ENCODE assay signal across 8 cellular contexts in the genomic region with DNA sequence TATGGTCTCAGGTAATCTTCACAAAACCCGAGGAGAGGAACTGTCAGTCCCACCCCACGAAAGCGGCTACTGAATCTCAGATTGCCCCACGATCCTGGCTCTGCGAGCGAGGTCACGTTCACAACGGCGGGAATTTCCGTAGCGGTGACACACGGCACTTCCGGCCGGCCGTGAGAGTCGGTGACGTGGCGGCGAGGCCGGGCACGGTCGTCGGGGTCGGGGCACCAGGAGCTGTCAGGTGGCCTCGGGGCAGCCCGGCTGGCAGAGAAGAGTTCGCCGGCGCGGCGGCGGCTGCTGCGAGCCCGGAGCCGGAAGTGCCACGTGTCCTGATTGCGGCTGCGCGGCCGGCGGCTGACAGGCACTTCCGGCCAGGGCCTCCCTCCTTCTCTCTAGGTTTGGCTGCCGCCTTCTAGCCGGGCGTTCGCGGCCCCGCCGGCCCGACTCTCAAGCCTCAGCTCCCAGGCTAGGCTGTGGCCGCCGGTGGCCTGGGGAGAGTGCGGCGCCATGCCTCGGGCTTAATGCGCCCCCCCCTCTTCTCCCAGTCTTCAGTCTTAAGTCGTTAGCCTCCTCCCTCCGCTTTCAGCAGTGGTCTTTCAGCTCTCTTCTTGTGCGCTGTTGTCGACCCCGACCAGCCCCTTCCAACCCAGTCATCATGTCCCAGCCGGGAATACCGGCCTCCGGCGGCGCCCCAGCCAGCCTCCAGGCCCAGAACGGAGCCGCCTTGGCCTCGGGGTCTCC. TPM values are rescaled to one million over a fixed set of nuclear protein-coding genes. Genes with fewer than 3 reads are reported as not detected.
DNase-seq lines count a peak whose midpoint lies in the region; ATAC-seq and TF ChIP-seq lines count a peak whose summit lies in the region.

SEC24A (plus strand) TSS at position 361 of the 738 bp plus-strand sequence; CDS start at position 653, 292 bp downstream.

- in situ Hi-C loops in transverse colon (cut with MboI; ENCODE audit: low pct_ligation_motif_present in 1 of 4, low pct_unique_long_range_greater_than_20kb in 1 of 4, low sequenced_read_pairs in 3 of 4): no loop called here

- POLR2A ChIA-PET in T-cell (lab: Charles Lee): interaction anchor here (0.5 to 0.9 kb wide), 4 partner anchors 11 to 423 kb away, joined by 3 to 5 read pairs (median 4); no protein-coding TSS in a partner anchor

- peak within 1 kb of the TSS; percentile 93 to 98 (median 97) for H3K4me3 Mint-ChIP-seq in T-cell

- no peaks in the 10 kb centered on the region for H3K9me3 ChIP-seq in transverse colon

- CTCF ChIA-PET in T-cell (lab: Charles Lee): interaction anchor here (0.5 to 0.9 kb wide), 4 partner anchors 14 to 92 kb away, joined by 3 to 4 read pairs (median 4); partner anchors contain the start of gene SAR1B (in 1 of the 2)

- peak within 1 kb of the TSS; percentile 89 for H3K27ac ChIP-seq in adipose tissue (ENCODE audit: low read depth, low read length)
- peak within 1 kb of the TSS; percentile 92 to 98 (median 96) for H3K27ac ChIP-seq in transverse colon

- peak within 1 kb of the TSS; percentile 95 to 99 for H3K27ac Mint-ChIP-seq in T-cell

- H3K4me1 Mint-ChIP-seq in T-cell: peaks cover 27 to 35% (median 32%) of the 10 kb centered on the region in 3 donors

- H3K9me3 Mint-ChIP-seq in T-cell: no peaks in the 10 kb centered on the region

- TF ChIP-seq EP300 in transverse colon (IDR thresholded peaks at IDR 0.05; ENCODE audit: low read depth): no peak

- 0% methylated on average over 54 to 69 of the region's 69 CpGs for whole genome bisulfite sequencing in adipose tissue, 3 donors
- 1% methylated on average over 66 of the region's 69 CpGs; no CpG with 5 or more reads in 1 of the 2 donors for WGBS in transverse colon (ENCODE audit: low coverage in 1 of 2), 2 donors

- no peaks in the 10 kb centered on the region for H3K36me3 ChIP-seq in transverse colon

- DNase-seq in NCI-H128 (lab: John Stamatoyannopoulos, UW; ENCODE audit: unreplicated experiment) (peak; percentile 12), T-cell (peak; percentile 71 to 89 (median 83)), cardiac septum (ENCODE audit: low spot score) (peak; percentile 94), pons (ENCODE audit: low spot score) (peak; percentile 72), transverse colon (peak; percentile 94)

- TF ChIP-seq CTCF in GM12875 (IDR thresholded peaks at IDR 0.05; ENCODE audit: borderline replicate concordance, insufficient read depth, low read depth, low read length): no peak
- TF ChIP-seq CTCF in transverse colon (IDR thresholded peaks at IDR 0.05): peak in 2 of 5 experiments; percentile 15 to 20

- H3K4me1 ChIP-seq in transverse colon: peaks cover 3 to 37% (median 22%) of the 10 kb centered on the region in 4 donors

- intact Hi-C loops in cardiac septum (cut with DNase I): loop anchor here (1.0 kb wide), 1 partner anchor 16 kb away; the partner anchor contains the start of gene SAR1B
- intact Hi-C loops in transverse colon (cut with DNase I; ENCODE audit: low total_unique reads): no loop called here

- no peaks in the 10 kb centered on the region for H3K27me3 ChIP-seq in transverse colon

- H3K36me3 Mint-ChIP-seq in T-cell: no peaks in the 10 kb centered on the region

- TF ChIP-seq POLR2A in transverse colon (IDR thresholded peaks at IDR 0.05): peak; percentile 81

- no peaks in the 10 kb centered on the region for H3K27me3 Mint-ChIP-seq in T-cell

- ATAC-seq in HG02678 (IDR thresholded peaks at IDR 0.05; ENCODE audit: unreplicated experiment) (peak; percentile 81), T-cell (replicated peaks in 1 of 4) (peak; percentile 87 to 89 (median 88))

- H3K4me3 ChIP-seq in GM12875 (ENCODE audit: low read depth, low read length) (peak within 1 kb of the TSS; percentile 98), transverse colon (peak within 1 kb of the TSS; percentile 79 to 95 (median 88))

RNA-seq across cellular contexts. Expression of gene SEC24A, which starts in this region (rescaled TPM):
- total RNA-seq in T-cell: 10 to 100 TPM; 15.4 to 17.7 (median 16.1) TPM
- 1 to 10 TPM; 6.5 to 9.4 (median 7.9) TPM for polyA plus RNA-seq in adipose tissue
- 12.4 TPM for total RNA-seq in cardiac septum
- total RNA-seq in transverse colon: 10 to 100 TPM in 3 of 4 donors, 1 to 10 TPM in 1; 9.2 to 26.7 (median 18.6) TPM

Comparison
In these comparisons a context has a peak if more than half of its experiments do, and no peak if none do; other contexts are left out.
1. Peak in every context shown above with its lines: DNase-seq, ATAC-seq, H3K4me3 ChIP-seq and H3K27ac ChIP-seq.
2. DNase-seq: peak in every context shown above with its lines; median percentile 94 in cardiac septum; 94 in transverse colon; 83 in T-cell; 72 in pons; 12 in NCI-H128.